ENCODE assay signal across 19 cellular contexts in the genomic region with DNA sequence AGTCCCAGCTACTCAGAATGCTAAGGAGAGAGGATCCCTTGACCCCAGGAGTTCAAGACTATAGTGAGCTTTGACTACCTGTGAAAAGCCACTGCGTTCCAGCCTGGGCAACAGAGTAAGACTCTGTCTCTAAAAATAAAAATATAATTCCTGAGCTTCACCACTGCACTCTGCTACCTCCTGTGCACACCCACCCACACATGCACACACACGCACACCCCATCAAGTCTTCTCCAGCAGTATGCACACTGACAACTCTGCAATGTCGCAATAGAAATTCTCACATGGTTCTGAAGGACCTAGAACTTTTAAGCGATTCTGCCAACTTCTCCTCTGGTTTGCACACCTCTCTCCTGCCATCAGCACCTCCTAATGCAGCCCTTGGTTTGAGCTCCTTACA. TPM values are rescaled to one million over a fixed set of nuclear protein-coding genes. Genes with fewer than 3 reads are reported as not detected.
DNase-seq lines count a peak whose midpoint lies in the region; ATAC-seq and TF ChIP-seq lines count a peak whose summit lies in the region.
"Had no signal": no experiment of that assay in that cellular context is flagged by ENCODE, and none has a peak within 500 bp of the region (broad histone marks: within the 10 kb centered on the region; RNA-seq: fewer than 3 reads in every experiment).

No MANE protein-coding gene starts in this region.

- ATAC-seq in RWPE2 (ENCODE audit: low read depth) (no peak), esophagus mucosa (peak; percentile 17)
- ATAC-seq: CD8-positive, alpha-beta T cell had no signal

- POLR2A ChIA-PET in HEK293 (lab: Yijun Ruan, JAX), result no interaction called here

- H3K27me3 ChIP-seq in RWPE2 (ENCODE audit: insufficient read depth, poor library complexity, severe bottlenecking), result no peaks in the 10 kb centered on the region
- no peaks in the 10 kb centered on the region for H3K27me3 ChIP-seq in effector memory CD4-positive, alpha-beta T cell (replicated peaks; ENCODE audit: control insufficient read depth, insufficient read depth, low read length, poor library complexity, severe bottlenecking)
- H3K27me3 ChIP-seq in Peyer's patch, result no peaks in the 10 kb centered on the region
- H3K27me3 ChIP-seq: BLaER1 had no signal

- H3K4me3 ChIP-seq in HEK293 (ENCODE audit: low read depth, low read length), result no peak overlapping the region
- no peak overlapping the region for H3K4me3 ChIP-seq in RWPE2 (ENCODE audit: severe bottlenecking)
- no peak overlapping the region for H3K4me3 ChIP-seq in effector memory CD4-positive, alpha-beta T cell (ENCODE audit: insufficient read depth, low read depth, low read length, poor library complexity, severe bottlenecking)
- H3K4me3 ChIP-seq in Peyer's patch, result no peak overlapping the region
- H3K4me3 ChIP-seq: BLaER1, GM23338 had no signal

- H3K4me1 ChIP-seq in HEK293 (ENCODE audit: control insufficient read depth, insufficient read depth, low read length) (no peaks in the 10 kb centered on the region), RWPE2 (ENCODE audit: insufficient read depth, poor library complexity, severe bottlenecking) (peaks cover 7% of the 10 kb centered on the region), Peyer's patch (no peaks in the 10 kb centered on the region)
- no peaks in the 10 kb centered on the region for H3K4me1 ChIP-seq in effector memory CD4-positive, alpha-beta T cell (ENCODE audit: control insufficient read depth, insufficient read depth, low read length, poor library complexity, severe bottlenecking)

- DNase-seq in RWPE2 (ENCODE audit: low spot score) (no peak), putamen (ENCODE audit: low spot score) (peak; percentile 42), Peyer's patch (no peak), DMS79 (lab: John Stamatoyannopoulos, UW) (no peak)
- no peak for DNase-seq in activated naive CD4-positive, alpha-beta T cell treated with Interleukin-2 at 50 U/mL for 16 hours
- DNase-seq in effector memory CD4-positive, alpha-beta T cell, result no peak
- DNase-seq: 8988T; Calu3; CD8-positive, alpha-beta T cell; DND-41; EL; HCEC 1CT; HFFc6 had no signal

- H3K27ac ChIP-seq in HEK293 (ENCODE audit: extremely low read depth, low read depth, low read length) (no peak overlapping the region), RWPE2 (ENCODE audit: poor library complexity, severe bottlenecking) (peak overlapping the region; percentile 47), Peyer's patch (no peak overlapping the region)
- no peak overlapping the region for H3K27ac ChIP-seq in effector memory CD4-positive, alpha-beta T cell (ENCODE audit: insufficient read depth, low read length, poor library complexity, severe bottlenecking)
- H3K27ac ChIP-seq: BLaER1 had no signal

- H3K36me3 ChIP-seq in HEK293 (ENCODE audit: control insufficient read depth in 2 of 2, insufficient read depth in 1 of 2, low read length in 2 of 2) (no peaks in the 10 kb centered on the region), RWPE2 (ENCODE audit: low read depth) (no peaks in the 10 kb centered on the region), Peyer's patch (no peaks in the 10 kb centered on the region)
- H3K36me3 ChIP-seq in effector memory CD4-positive, alpha-beta T cell (ENCODE audit: control insufficient read depth, insufficient read depth, low read length), result no peaks in the 10 kb centered on the region
- H3K36me3 ChIP-seq: BLaER1 had no signal

- TF ChIP-seq CTCF in HEK293 (tag by site-specific recombination; IDR thresholded peaks at IDR 0.05) (no peak), RWPE2 (IDR thresholded peaks at IDR 0.05; ENCODE audit: poor library complexity, severe bottlenecking) (no peak), Peyer's patch (IDR thresholded peaks at IDR 0.05) (no peak)

- no peak for TF ChIP-seq POLR2A in Peyer's patch (IDR thresholded peaks at IDR 0.05)

- no peaks in the 10 kb centered on the region for H3K9me3 ChIP-seq in HEK293 (ENCODE audit: control insufficient read depth, insufficient read depth, low read depth, low read length)
- H3K9me3 ChIP-seq in RWPE2 (ENCODE audit: severe bottlenecking), result no peaks in the 10 kb centered on the region
- H3K9me3 ChIP-seq in effector memory CD4-positive, alpha-beta T cell (ENCODE audit: control insufficient read depth, low read length), result no peaks in the 10 kb centered on the region
- no peaks in the 10 kb centered on the region for H3K9me3 ChIP-seq in Peyer's patch
- H3K9me3 ChIP-seq: BLaER1 had no signal

- CTCF ChIA-PET in HEK293 (lab: Yijun Ruan, JAX), result interaction anchor here (2.2 kb wide), 1 partner anchor 13 kb away, joined by 12 read pairs; no protein-coding TSS in a partner anchor

TF ChIP-seq in HEK293, 187 proteins besides CTCF, POLR2A, EP300 and RAD21:
- TF ChIP-seq, protein P1, sequence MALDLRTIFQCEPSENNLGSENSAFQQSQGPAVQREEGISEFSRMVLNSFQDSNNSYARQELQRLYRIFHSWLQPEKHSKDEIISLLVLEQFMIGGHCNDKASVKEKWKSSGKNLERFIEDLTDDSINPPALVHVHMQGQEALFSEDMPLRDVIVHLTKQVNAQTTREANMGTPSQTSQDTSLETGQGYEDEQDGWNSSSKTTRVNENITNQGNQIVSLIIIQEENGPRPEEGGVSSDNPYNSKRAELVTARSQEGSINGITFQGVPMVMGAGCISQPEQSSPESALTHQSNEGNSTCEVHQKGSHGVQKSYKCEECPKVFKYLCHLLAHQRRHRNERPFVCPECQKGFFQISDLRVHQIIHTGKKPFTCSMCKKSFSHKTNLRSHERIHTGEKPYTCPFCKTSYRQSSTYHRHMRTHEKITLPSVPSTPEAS (tag by site-specific recombination; IDR thresholded peaks at IDR 0.05), result 0 out of 2 replicates have a peak, but pooled peaks have one; percentile 17
- TF ChIP-seq ZNF529 (tag by site-specific recombination; IDR thresholded peaks at IDR 0.05; ENCODE audit: insufficient replicate concordance) (no peak), ZNF350 (tag by site-specific recombination; IDR thresholded peaks at IDR 0.05) (no peak), ZBTB21 (tag by site-specific recombination; IDR thresholded peaks at IDR 0.05) (no peak), HOXA7 (CRISPR knock-in tag; IDR thresholded peaks at IDR 0.05; ENCODE audit: borderline replicate concordance) (no peak), ZNF292 (tag by site-specific recombination; IDR thresholded peaks at IDR 0.05; ENCODE audit: borderline replicate concordance, low read depth) (no peak), ZNF404 (tag by site-specific recombination; IDR thresholded peaks at IDR 0.05) (no peak)
- TF ChIP-seq, protein P2, sequence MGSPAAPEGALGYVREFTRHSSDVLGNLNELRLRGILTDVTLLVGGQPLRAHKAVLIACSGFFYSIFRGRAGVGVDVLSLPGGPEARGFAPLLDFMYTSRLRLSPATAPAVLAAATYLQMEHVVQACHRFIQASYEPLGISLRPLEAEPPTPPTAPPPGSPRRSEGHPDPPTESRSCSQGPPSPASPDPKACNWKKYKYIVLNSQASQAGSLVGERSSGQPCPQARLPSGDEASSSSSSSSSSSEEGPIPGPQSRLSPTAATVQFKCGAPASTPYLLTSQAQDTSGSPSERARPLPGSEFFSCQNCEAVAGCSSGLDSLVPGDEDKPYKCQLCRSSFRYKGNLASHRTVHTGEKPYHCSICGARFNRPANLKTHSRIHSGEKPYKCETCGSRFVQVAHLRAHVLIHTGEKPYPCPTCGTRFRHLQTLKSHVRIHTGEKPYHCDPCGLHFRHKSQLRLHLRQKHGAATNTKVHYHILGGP (tag by site-specific recombination; IDR thresholded peaks at IDR 0.05), result no peak
TF ChIP-seq in HEK293: peak in this region for 1.

RNA-seq across cellular contexts. Expression of a gene that starts 47.5 kb away (rescaled TPM):
- 82.5 TPM for total RNA-seq in esophagus mucosa
- total RNA-seq in Peyer's patch, result under 1 TPM in 1 of 4 donors, not detected in 3; under 0.01 TPM
- total RNA-seq: A673; Calu3; CD8-positive, alpha-beta T cell; G401; HFFc6 had no signal

RNA-seq across cellular contexts. Expression of a gene that starts 48.1 kb away (rescaled TPM):
- 76.4 TPM for total RNA-seq in esophagus mucosa
- 100 to 1,000 TPM in 1 of 4 donors, 10 to 100 TPM in 3; 47.6 to 177 (median 68.6) TPM for total RNA-seq in Peyer's patch
- total RNA-seq: Calu3 had no signal

Comparison
In these comparisons a context has a peak if more than half of its experiments do, and no peak if none do; other contexts are left out.
1. RNA of a gene that starts 47.5 kb away (total RNA-seq): 82.5 TPM in esophagus mucosa (single experiment); under 0.01 TPM in Peyer's patch; every median in the first group is over 10 times any median in the second.